In genomic region chr5:40622463-40623252, GRCh38 we compare ENCODE assay signal across 14 cellular contexts. TPM values are rescaled to one million over a fixed set of nuclear protein-coding genes. Genes with fewer than 3 reads are reported as not detected.
"Had no signal": no experiment of that assay in that cellular context is flagged by ENCODE, and none has a peak within 500 bp of the region (broad histone marks: within the 10 kb centered on the region; RNA-seq: fewer than 3 reads in every experiment).

No MANE protein-coding gene starts in this region.

- H3K27ac Mint-ChIP-seq: activated CD4-positive, alpha-beta memory T cell treated with anti-CD3 and anti-CD28 coated beads for 36 hours; activated T-helper 2 cell treated with anti-CD3 and anti-CD28 coated beads, Interferon-gamma antibody, Interleukin-2, Interleukin-4, amounts not matched to agents 10 μg/mL and 5 μg/mL and 100 μg/mL, durations not matched to agents 14 hours and 24 hours and 36 hours had no signal

- H3K4me3 Mint-ChIP-seq: activated CD4-positive, alpha-beta memory T cell treated with anti-CD3 and anti-CD28 coated beads for 36 hours; neural crest cell had no signal

- H3K27me3 ChIP-seq: brain microvascular endothelial cell, dorsolateral prefrontal cortex, esophagus squamous epithelium, upper lobe of right lung had no signal

- H3K27ac ChIP-seq: brain microvascular endothelial cell, dorsolateral prefrontal cortex, esophagus squamous epithelium, upper lobe of right lung had no signal

- H3K27me3 Mint-ChIP-seq: activated CD4-positive, alpha-beta memory T cell treated with anti-CD3 and anti-CD28 coated beads for 36 hours had no signal

- H3K36me3 Mint-ChIP-seq: activated CD4-positive, alpha-beta memory T cell treated with anti-CD3 and anti-CD28 coated beads for 36 hours had no signal

- H3K9me3 Mint-ChIP-seq: activated CD4-positive, alpha-beta memory T cell treated with anti-CD3 and anti-CD28 coated beads for 36 hours; activated T-helper 2 cell treated with anti-CD3 and anti-CD28 coated beads, Interferon-gamma antibody, Interleukin-2, Interleukin-4, amounts not matched to agents 10 μg/mL and 5 μg/mL and 100 μg/mL, durations not matched to agents 14 hours and 24 hours and 36 hours; neural crest cell had no signal

- H3K4me3 ChIP-seq: dorsolateral prefrontal cortex, esophagus squamous epithelium, upper lobe of right lung had no signal

- H3K36me3 ChIP-seq: brain microvascular endothelial cell, esophagus squamous epithelium, upper lobe of right lung had no signal

- H3K9me3 ChIP-seq: esophagus squamous epithelium, upper lobe of right lung had no signal

- ATAC-seq: upper lobe of right lung had no signal

- H3K4me1 Mint-ChIP-seq: neural crest cell had no signal

- DNase-seq: activated CD4-positive, alpha-beta memory T cell treated with anti-CD3 and anti-CD28 coated beads for 36 hours; activated CD8-positive, alpha-beta memory T cell treated with anti-CD3 and anti-CD28 coated beads, Interleukin-2, amount 50 U/mL, for 48 hours; activated naive CD4-positive, alpha-beta T cell treated with anti-CD3 and anti-CD28 coated beads, Interleukin-2, amount 50 U/mL, for 16 hours; brain microvascular endothelial cell; dorsolateral prefrontal cortex; esophagus squamous epithelium; foreskin fibroblast; kidney; stimulated activated CD4-positive, alpha-beta T cell treated with anti-CD3 and anti-CD28 coated beads, Interleukin-2, amount 100 ng/mL, for 48 hours; stimulated activated naive CD4-positive, alpha-beta T cell treated with Interleukin-2 at 50 U/mL for 16 hours; SW 1271; upper lobe of right lung had no signal

- H3K4me1 ChIP-seq: esophagus squamous epithelium, upper lobe of right lung had no signal

RNA-seq across cellular contexts. Expression of gene PTGER4, which starts 57.1 kb away (rescaled TPM):
- total RNA-seq: neural crest cell had no signal
